In genomic region chr12:109944975-109945374, GRCh38 we compare ENCODE assay signal across 1 cellular context.
TF ChIP-seq lines count a peak whose summit lies in the region.

No MANE protein-coding gene starts in this region.

TF ChIP-seq in HepG2, 621 proteins besides CTCF, POLR2A, EP300 and RAD21 (continued from another document and continues in another):
- TF ChIP-seq HNF4A (CRISPR knock-in tag; IDR thresholded peaks at IDR 0.05) (peak; percentile 25; the same call in 1 of the 2 replicates), ZMYM3 (CRISPR knock-in tag; IDR thresholded peaks at IDR 0.05) (no peak), ZNF547 (CRISPR knock-in tag; IDR thresholded peaks at IDR 0.05) (no peak), GABPB1 (CRISPR knock-in tag; IDR thresholded peaks at IDR 0.05) (0 out of 2 replicates have a peak, but pooled peaks have one; percentile 16), RNF219 (CRISPR knock-in tag; IDR thresholded peaks at IDR 0.05) (no peak), KDM3A (CRISPR knock-in tag; IDR thresholded peaks at IDR 0.05; ENCODE audit: low read depth) (no peak), ZBTB46 (CRISPR knock-in tag; IDR thresholded peaks at IDR 0.05; ENCODE audit: borderline replicate concordance) (no peak), ZBTB42 (CRISPR knock-in tag; IDR thresholded peaks at IDR 0.05) (no peak), MEIS2 (CRISPR knock-in tag; IDR thresholded peaks at IDR 0.05) (0 out of 2 replicates have a peak, but pooled peaks have one; percentile 30), ZNF704 (CRISPR knock-in tag; IDR thresholded peaks at IDR 0.05; ENCODE audit: borderline replicate concordance) (no peak), ATF7 (IDR thresholded peaks at IDR 0.05) (no peak), ATF7 (CRISPR knock-in tag; IDR thresholded peaks at IDR 0.05) (no peak), ZNF501 (CRISPR knock-in tag; IDR thresholded peaks at IDR 0.05) (no peak), JUNB (CRISPR knock-in tag; IDR thresholded peaks at IDR 0.05; ENCODE audit: borderline replicate concordance) (no peak), KLF6 (CRISPR knock-in tag; IDR thresholded peaks at IDR 0.05) (no peak), MYC (CRISPR knock-in tag; IDR thresholded peaks at IDR 0.05; ENCODE audit: borderline replicate concordance) (peak; percentile 57; the same call in 1 of the 2 replicates), MZF1 (CRISPR knock-in tag; IDR thresholded peaks at IDR 0.05; ENCODE audit: borderline replicate concordance) (no peak), TAF1 (CRISPR knock-in tag; IDR thresholded peaks at IDR 0.05) (no peak), NFE2L1 (CRISPR knock-in tag; IDR thresholded peaks at IDR 0.05; ENCODE audit: borderline replicate concordance) (no peak), PRDM10 (CRISPR knock-in tag; IDR thresholded peaks at IDR 0.05; ENCODE audit: low read depth) (no peak), PRDM15 (CRISPR knock-in tag; IDR thresholded peaks at IDR 0.05) (no peak), MXD1 (CRISPR knock-in tag; IDR thresholded peaks at IDR 0.05) (no peak), HNF1A (IDR thresholded peaks at IDR 0.05; ENCODE audit: low read depth) (no peak), HNF1A (CRISPR knock-in tag; IDR thresholded peaks at IDR 0.05; ENCODE audit: borderline replicate concordance) (no peak), ARNTL (CRISPR knock-in tag; IDR thresholded peaks at IDR 0.05) (no peak), PITX1 (CRISPR knock-in tag; IDR thresholded peaks at IDR 0.05) (no peak), TRAFD1 (CRISPR knock-in tag; IDR thresholded peaks at IDR 0.05; ENCODE audit: borderline replicate concordance) (no peak), SRSF1 (optimal IDR thresholded peaks at IDR 0.05; ENCODE audit: low read depth, low read length) (no peak), ZBTB34 (CRISPR knock-in tag; IDR thresholded peaks at IDR 0.05) (no peak), IRX3 (CRISPR knock-in tag; IDR thresholded peaks at IDR 0.05; ENCODE audit: borderline replicate concordance, low read depth) (no peak), ZBTB43 (CRISPR knock-in tag; conservative IDR thresholded peaks at IDR 0.05) (peak; percentile 87), ISL2 (CRISPR knock-in tag; IDR thresholded peaks at IDR 0.05) (no peak), CENPX (CRISPR knock-in tag; IDR thresholded peaks at IDR 0.05) (no peak), MAX (IDR thresholded peaks at IDR 0.05) (peak; percentile 91), MXD4 (CRISPR knock-in tag; IDR thresholded peaks at IDR 0.05) (no peak), ZNF431 (CRISPR knock-in tag; IDR thresholded peaks at IDR 0.05; ENCODE audit: borderline replicate concordance, low read depth) (no peak), KAT7 (CRISPR knock-in tag; IDR thresholded peaks at IDR 0.05; ENCODE audit: borderline replicate concordance) (no peak)
